20 cellular contexts compared by ENCODE assay signal in the genomic region with DNA sequence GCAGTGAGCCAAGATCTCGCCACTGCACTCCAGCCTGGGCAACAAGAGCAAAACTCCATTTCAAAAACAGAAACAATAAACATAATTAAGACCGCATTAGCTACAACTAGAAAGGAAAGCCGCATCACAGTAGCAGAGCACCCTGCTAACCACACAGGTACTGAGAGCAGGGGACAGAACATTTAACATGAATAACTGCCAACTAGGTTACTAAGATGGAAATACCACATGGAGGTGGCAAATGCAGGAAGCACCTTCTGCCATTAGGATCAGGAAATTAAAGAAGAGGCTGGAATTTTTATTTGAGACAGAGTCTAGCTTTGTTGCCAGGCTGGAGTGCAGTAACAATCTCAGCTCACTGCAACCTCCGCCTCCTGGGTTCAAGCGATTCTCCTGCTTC. TPM values are rescaled to one million over a fixed set of nuclear protein-coding genes. Genes with fewer than 3 reads are reported as not detected.
DNase-seq lines count a peak whose midpoint lies in the region; ATAC-seq, FAIRE-seq and TF ChIP-seq lines count a peak whose summit lies in the region.
"Had no signal": no experiment of that assay in that cellular context is flagged by ENCODE, and none has a peak within 500 bp of the region (broad histone marks: within the 10 kb centered on the region; RNA-seq: fewer than 3 reads in every experiment).

No MANE protein-coding gene starts in this region.

- dilution Hi-C loops in endothelial cell of umbilical vein (cut with MboI; ENCODE audit: extremely low pct_ligation_motif_present, low sequenced_read_pairs), result no loop called here

- POLR2A ChIA-PET in endothelial cell of umbilical vein (lab: Charles Lee), result interaction anchor here (0.6 to 1.1 kb wide), 3 partner anchors 318 to 603 kb away, joined by 3 read pairs; partner anchors contain the start of gene EIF5

- CTCF ChIA-PET in endothelial cell of umbilical vein (lab: Charles Lee), result no interaction called here

- no peaks in the 10 kb centered on the region for H3K27me3 ChIP-seq in endothelial cell of umbilical vein (ENCODE audit: control insufficient read depth in 2 of 2, insufficient read depth in 2 of 2, low read length in 2 of 2)
- H3K27me3 ChIP-seq: BE2C, gastrocnemius medialis, uterus had no signal

- H3K9me3 ChIP-seq in SK-N-MC (ENCODE audit: low read depth, low read length) (no peaks in the 10 kb centered on the region), endothelial cell of umbilical vein (replicated peaks; ENCODE audit: control insufficient read depth, insufficient read depth, low read length) (no peaks in the 10 kb centered on the region)
- H3K9me3 ChIP-seq: BE2C, gastrocnemius medialis, HAP-1, SK-N-SH, uterus had no signal

- peak overlapping the region; percentile 69 for H3K4me2 ChIP-seq in endothelial cell of umbilical vein (ENCODE audit: insufficient read depth, low read length)
- H3K4me2 ChIP-seq: SK-N-SH had no signal

- no peak for TF ChIP-seq CTCF in endothelial cell of umbilical vein (IDR thresholded peaks at IDR 0.05; ENCODE audit: extremely low read depth in 1 of 2, insufficient read depth in 1 of 2, low read depth in 1 of 2, low read length in 2 of 2)

- no TSS peak for BruUV-seq in endothelial cell of umbilical vein (replicated peaks; lab: Mats Ljungman, UMichigan)

- peak overlapping the region; percentile 93 for H3K27ac ChIP-seq in SK-N-MC
- peak overlapping the region; percentile 61 for H3K27ac ChIP-seq in endothelial cell of umbilical vein (ENCODE audit: insufficient read depth, low read depth, low read length)
- peak overlapping the region; percentile 78 for H3K27ac ChIP-seq in substantia nigra (ENCODE audit: low read depth, low read length, poor library complexity, severe bottlenecking)
- H3K27ac ChIP-seq: uterus had no signal

- peak; percentile 66 for FAIRE-seq in endothelial cell of umbilical vein (lab: Jason Lieb, UNC)
- FAIRE-seq: G401.6 had no signal

- H3K4me3 ChIP-seq in SK-N-MC (peak overlapping the region; percentile 74), endothelial cell of umbilical vein (replicated peaks in 1 of 3; ENCODE audit: insufficient read depth in 1 of 3, low read depth in 1 of 3, low read length in 3 of 3) (no peak overlapping the region)
- H3K4me3 ChIP-seq: gastrocnemius medialis, HAP-1, uterus had no signal

- peaks cover 33% of the 10 kb centered on the region for H3K4me1 ChIP-seq in endothelial cell of umbilical vein (ENCODE audit: control insufficient read depth, extremely low read depth, insufficient read depth, low read length)
- H3K4me1 ChIP-seq: BE2C had no signal

- no peaks in the 10 kb centered on the region for H4K20me1 ChIP-seq in endothelial cell of umbilical vein (replicated peaks; ENCODE audit: control insufficient read depth, extremely low read depth, insufficient read depth, low read length)

- no peak for TF ChIP-seq POLR2A in endothelial cell of umbilical vein (IDR thresholded peaks at IDR 0.05; ENCODE audit: low read depth, low read length)

- no peak for ATAC-seq in HG02642 (IDR thresholded peaks at IDR 0.05; ENCODE audit: poor library complexity, unreplicated experiment)
- ATAC-seq in HG03354 (IDR thresholded peaks at IDR 0.05; ENCODE audit: poor library complexity, severe bottlenecking, unreplicated experiment), result no peak
- ATAC-seq: activated CD4-positive, CD25-positive, alpha-beta regulatory T cell treated with anti-CD3 and anti-CD28 coated beads, Interleukin-2, amount 50 U/mL, for 24 hours; activated naive CD4-positive, alpha-beta T cell treated with anti-CD3 and anti-CD28 coated beads, Interleukin-2, amount 50 U/mL, for 72 hours had no signal

- H3K9ac ChIP-seq in SK-N-MC (ENCODE audit: insufficient read length) (peak overlapping the region; percentile 63), endothelial cell of umbilical vein (replicated peaks; ENCODE audit: extremely low read depth, insufficient read depth, low read length) (no peak overlapping the region)
- H3K9ac ChIP-seq: SK-N-SH had no signal

- no peak overlapping the region for H2AFZ ChIP-seq in endothelial cell of umbilical vein (ENCODE audit: low read depth, low read length)

- H3K36me3 ChIP-seq in SK-N-MC (ENCODE audit: insufficient read depth, low read length), result no peaks in the 10 kb centered on the region
- peaks cover 0 to 5% of the 10 kb centered on the region in 2 experiments for H3K36me3 ChIP-seq in endothelial cell of umbilical vein (ENCODE audit: control insufficient read depth in 2 of 2, extremely low read depth in 1 of 2, insufficient read depth in 2 of 2, low read length in 2 of 2)
- H3K36me3 ChIP-seq: BE2C, gastrocnemius medialis, HAP-1, uterus had no signal

- intact Hi-C loops in endothelial cell of umbilical vein (cut with micrococcal nuclease), result no loop called here

- peaks cover 78% of the 10 kb centered on the region for H3K79me2 ChIP-seq in endothelial cell of umbilical vein (ENCODE audit: control insufficient read depth, insufficient read depth, low read length)

- DNase-seq in NCI-H510A treated with DMSO at 0.1 percent for 48 hours (lab: John Stamatoyannopoulos, UW) (peak; percentile 50), NCI-H510A (lab: John Stamatoyannopoulos, UW) (no peak), SK-N-MC (ENCODE audit: low read depth, low spot score) (no peak), endothelial cell of umbilical vein (ENCODE audit: low read depth, low spot score) (peak; percentile 19), substantia nigra (lab: John Stamatoyannopoulos, UW) (no peak), NCI-H1930 (lab: John Stamatoyannopoulos, UW) (no peak)
- DNase-seq: BE2C, cortex of kidney, midbrain, NCI-H526, SK-N-SH, T-helper 9 cell, uterus had no signal

- H3K9me1 ChIP-seq in endothelial cell of umbilical vein (replicated peaks; ENCODE audit: control insufficient read depth, extremely low read depth, insufficient read depth, low read length), result no peaks in the 10 kb centered on the region

TF ChIP-seq in endothelial cell of umbilical vein, 7 proteins besides CTCF, POLR2A, EP300 and RAD21:
- TF ChIP-seq FOS (IDR thresholded peaks at IDR 0.05; ENCODE audit: borderline replicate concordance, insufficient read depth, low read length) (no peak), MYC (IDR thresholded peaks at IDR 0.05; ENCODE audit: low read depth, low read length) (no peak), JUN (IDR thresholded peaks at IDR 0.05; ENCODE audit: borderline replicate concordance, insufficient read depth, insufficient read length, low read depth) (no peak)

RNA-seq across cellular contexts. Expression of gene CDC42BPB, which starts 41.9 kb away (rescaled TPM):
- 131 and 136 TPM in 2 replicates for total RNA-seq in endothelial cell of umbilical vein
- 82.6 and 93.7 TPM in 2 replicates for polyA plus RNA-seq in endothelial cell of umbilical vein
- polyA plus RNA-seq in endothelial cell of umbilical vein (2011; cell fraction: cytosol; rRNA removed), result 91.3 and 93.3 TPM in 2 replicates
- polyA plus RNA-seq in endothelial cell of umbilical vein (2011; cell fraction: nucleus; rRNA removed), result 301 and 323 TPM in 2 replicates
- polyA plus RNA-seq in endothelial cell of umbilical vein (2012), result 81.5 and 92.0 TPM in 2 replicates
- polyA minus RNA-seq in endothelial cell of umbilical vein, result 217 and 238 TPM in 2 replicates
- 43.9 TPM for polyA minus RNA-seq in endothelial cell of umbilical vein (2011; cell fraction: cytosol; rRNA and poly(A)+ RNA removed)
- 147 and 209 TPM in 2 replicates for polyA minus RNA-seq in endothelial cell of umbilical vein (2011; cell fraction: nucleus; rRNA and poly(A)+ RNA removed)

Comparison
In these comparisons a context has a peak if more than half of its experiments do, and no peak if none do; other contexts are left out.
1. DNase-seq: peak in NCI-H510A treated with DMSO at 0.1 percent for 48 hours (single experiment) and endothelial cell of umbilical vein (single experiment); none in NCI-H510A (single experiment), SK-N-MC (single experiment), substantia nigra (0 of 49) and NCI-H1930 (0 of 2).
2. Peak in every context shown above with its lines, with median percentiles within 50 percentile points of each other: H3K27ac ChIP-seq.